In the genomic region with DNA sequence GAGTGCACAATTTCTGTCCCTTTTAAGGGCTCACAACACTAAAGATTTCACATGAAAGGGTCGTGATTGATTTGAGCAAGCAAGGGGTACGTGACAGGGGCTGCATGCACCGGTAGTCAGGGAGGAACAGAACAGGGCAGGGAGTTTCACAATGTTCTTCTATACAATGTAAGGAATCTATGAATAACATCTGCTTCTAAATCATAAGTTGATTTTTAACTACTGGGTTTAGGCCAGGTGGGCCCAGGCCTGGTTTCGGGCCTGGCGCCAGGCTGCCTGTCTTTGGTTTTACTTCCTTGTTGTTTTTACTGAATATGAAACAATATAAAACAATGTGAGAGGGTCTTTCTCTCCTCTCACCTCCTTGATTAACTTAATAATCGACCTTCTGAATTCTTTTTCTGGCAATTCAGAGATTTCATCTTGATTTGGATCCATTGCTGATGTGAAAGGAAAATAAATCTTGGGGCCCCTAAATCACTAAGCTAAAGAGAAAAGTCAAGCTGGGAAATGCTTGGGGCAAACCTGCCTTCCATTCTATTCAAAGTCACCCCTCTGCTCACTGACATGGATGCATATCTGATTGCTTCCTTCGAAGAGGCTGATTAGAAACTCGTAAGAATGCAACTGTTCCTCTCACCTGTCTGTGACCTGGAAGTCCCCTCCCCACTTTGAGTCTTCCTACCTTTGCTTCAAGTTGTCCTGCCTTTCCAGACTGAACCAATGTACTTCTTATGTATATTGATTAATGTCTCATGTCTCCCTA, we compare ENCODE assay signal across 14 cellular contexts. TPM values are rescaled to one million over a fixed set of nuclear protein-coding genes. Genes with fewer than 3 reads are reported as not detected.
"Had no signal": no experiment of that assay in that cellular context is flagged by ENCODE, and none has a peak within 500 bp of the region (broad histone marks: within the 10 kb centered on the region; RNA-seq: fewer than 3 reads in every experiment).

No MANE protein-coding gene starts in this region.

RNA-seq across cellular contexts. Expression of a gene that starts 47.0 kb away (rescaled TPM):
- total RNA-seq: activated CD4-positive, alpha-beta memory T cell treated with anti-CD3 and anti-CD28 coated beads, Interleukin-2, amount 10 ng/mL, durations not matched to agents 7 days and 5 days; activated CD4-positive, alpha-beta T cell treated with anti-CD3 and anti-CD28 coated beads, Interleukin-2, amount 10 ng/mL, durations not matched to agents 7 days and 5 days; activated naive CD8-positive, alpha-beta T cell treated with anti-CD3 and anti-CD28 coated beads, Interleukin-2, amount 10 ng/mL, durations not matched to agents 7 days and 5 days; ascending aorta; cardiac muscle cell; gastrocnemius medialis; left cardiac atrium; left ventricle myocardium superior; lung microvascular endothelial cell; natural killer cell; omental fat pad; subcutaneous adipose tissue; thoracic aorta; uterus had no signal
